2 cellular contexts compared by ENCODE assay signal in genomic region chr20:46739441-46740213, GRCh38.
TF ChIP-seq lines count a peak whose summit lies in the region.

No MANE protein-coding gene starts in this region.

TF ChIP-seq in IMR-90, 13 proteins besides CTCF, POLR2A, EP300 and RAD21:
- no peak for TF ChIP-seq SMC3 (IDR thresholded peaks at IDR 0.05; ENCODE audit: low read depth, low read length)
- no peak for TF ChIP-seq CEBPB (IDR thresholded peaks at IDR 0.05; ENCODE audit: low read depth, low read length)
- TF ChIP-seq FOS (IDR thresholded peaks at IDR 0.05; ENCODE audit: low read depth, low read length), result no peak
- TF ChIP-seq MAFK (IDR thresholded peaks at IDR 0.05; ENCODE audit: low read depth, low read length), result no peak
- no peak for TF ChIP-seq MAZ (IDR thresholded peaks at IDR 0.05; ENCODE audit: borderline replicate concordance, low read depth, low read length)
- TF ChIP-seq CHD1 (IDR thresholded peaks at IDR 0.05; ENCODE audit: low read depth, low read length), result no peak
- no peak for TF ChIP-seq MXI1 (IDR thresholded peaks at IDR 0.05; ENCODE audit: borderline replicate concordance, low read depth, low read length)
- no peak for TF ChIP-seq USF2 (IDR thresholded peaks at IDR 0.05; ENCODE audit: low read depth, low read length)
- no peak for TF ChIP-seq RCOR1 (IDR thresholded peaks at IDR 0.05; ENCODE audit: insufficient replicate concordance, low read length)
- TF ChIP-seq NFE2L2 (IDR thresholded peaks at IDR 0.05; ENCODE audit: low read depth, low read length), result no peak
- TF ChIP-seq RFX5 (IDR thresholded peaks at IDR 0.05; ENCODE audit: low read depth, low read length), result no peak
- TF ChIP-seq BHLHE40 (IDR thresholded peaks at IDR 0.05; ENCODE audit: low read depth, low read length), result no peak
- no peak for TF ChIP-seq ELK1 (IDR thresholded peaks at IDR 0.05; ENCODE audit: borderline replicate concordance, low read depth, low read length)

TF ChIP-seq in SK-N-SH, 30 proteins besides CTCF, POLR2A, EP300 and RAD21:
- TF ChIP-seq REST (IDR thresholded peaks at IDR 0.05; ENCODE audit: low read depth, low read length) (no peak), TAF1 (IDR thresholded peaks at IDR 0.05; ENCODE audit: borderline replicate concordance, low read depth, low read length) (no peak), RFX5 (IDR thresholded peaks at IDR 0.05; ENCODE audit: low read length) (no peak), PBX3 (IDR thresholded peaks at IDR 0.05) (no peak), JUND (IDR thresholded peaks at IDR 0.05) (no peak), GATA2 (CRISPR knock-in tag; IDR thresholded peaks at IDR 0.05) (no peak), IRF3 (IDR thresholded peaks at IDR 0.05; ENCODE audit: low read depth, low read length) (no peak), USF2 (IDR thresholded peaks at IDR 0.05; ENCODE audit: borderline replicate concordance, low read depth, low read length) (no peak), MXI1 (IDR thresholded peaks at IDR 0.05; ENCODE audit: low read depth, low read length) (no peak), TEAD4 (IDR thresholded peaks at IDR 0.05; ENCODE audit: borderline replicate concordance, insufficient read depth) (no peak), RCOR1 (IDR thresholded peaks at IDR 0.05; ENCODE audit: low read length) (no peak), TCF12 (IDR thresholded peaks at IDR 0.05) (no peak), MAX (IDR thresholded peaks at IDR 0.05; ENCODE audit: low read depth) (no peak)
TF ChIP-seq in SK-N-SH: peak in this region for 0.
